Comparison of ENCODE assay signal across 13 cellular contexts in the genomic region with DNA sequence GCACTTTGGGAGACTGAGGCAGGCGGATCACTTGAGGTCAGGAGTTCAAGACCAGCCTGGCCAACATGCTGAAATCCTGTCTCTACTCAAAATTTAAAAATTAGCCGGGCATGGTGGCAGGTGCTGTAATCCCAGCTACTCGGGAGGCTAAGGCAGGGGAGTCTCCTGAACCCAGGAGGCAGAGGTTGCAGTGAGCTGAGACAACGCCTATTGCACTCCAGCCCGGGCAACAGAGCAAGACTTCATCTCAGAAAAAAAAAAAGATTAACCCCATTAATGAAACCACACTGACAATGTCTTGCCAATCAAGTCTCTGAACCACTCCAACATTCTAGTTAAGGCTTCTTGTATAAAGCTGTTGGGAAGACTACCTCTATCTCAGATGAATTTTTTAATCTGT.
"Had no signal": no experiment of that assay in that cellular context is flagged by ENCODE, and none has a peak within 500 bp of the region (broad histone marks: within the 10 kb centered on the region; RNA-seq: fewer than 3 reads in every experiment).

No MANE protein-coding gene starts in this region.

- H3K9me3 Mint-ChIP-seq: memory B cell; stimulated activated naive B cell treated with anti-CD40 and anti-IgM and Interleukin-4, amounts not matched to agents 10 μg/mL and 1 μg/mL and 100 μg/mL, for 72 hours; T-helper 1 cell treated with Interleukin-12 subunit alpha and Interleukin-12 subunit beta and Interleukin-4 antibody, amounts not matched to agents 30 μg/mL and 1 μg/mL, for 36 hours had no signal

- DNase-seq: activated CD4-positive, alpha-beta T cell treated with anti-CD3 and anti-CD28 coated beads for 1 hour; activated gamma-delta T cell treated with Interleukin-2 at 50 U/mL for 16 hours; brain microvascular endothelial cell; central memory CD4-positive, alpha-beta T cell; pancreas; stimulated activated CD4-positive, alpha-beta T cell treated with anti-CD3 and anti-CD28 coated beads, Interleukin-4, amount 100 ng/mL, for 4 hours; stimulated activated naive B cell treated with anti-CD40 and anti-IgM and Interleukin-4, amounts not matched to agents 10 μg/mL and 1 μg/mL and 100 μg/mL, for 72 hours; WERI-Rb-1 had no signal

- H3K9me3 ChIP-seq: neutrophil, pancreas, thoracic aorta had no signal

- H3K27ac ChIP-seq: brain microvascular endothelial cell, coronary artery, neutrophil, pancreas, thoracic aorta, WERI-Rb-1 had no signal

- H3K27me3 Mint-ChIP-seq: memory B cell; stimulated activated naive B cell treated with anti-CD40 and anti-IgM and Interleukin-4, amounts not matched to agents 10 μg/mL and 1 μg/mL and 100 μg/mL, for 72 hours had no signal

- H3K4me3 ChIP-seq: coronary artery, pancreas, thoracic aorta had no signal

- H3K4me3 Mint-ChIP-seq: memory B cell; stimulated activated naive B cell treated with anti-CD40 and anti-IgM and Interleukin-4, amounts not matched to agents 10 μg/mL and 1 μg/mL and 100 μg/mL, for 72 hours; T-helper 1 cell treated with Interleukin-12 subunit alpha and Interleukin-12 subunit beta and Interleukin-4 antibody, amounts not matched to agents 30 μg/mL and 1 μg/mL, for 36 hours had no signal

- H3K27me3 ChIP-seq: brain microvascular endothelial cell, pancreas had no signal

- H3K27ac Mint-ChIP-seq: memory B cell; stimulated activated naive B cell treated with anti-CD40 and anti-IgM and Interleukin-4, amounts not matched to agents 10 μg/mL and 1 μg/mL and 100 μg/mL, for 72 hours; T-helper 1 cell treated with Interleukin-12 subunit alpha and Interleukin-12 subunit beta and Interleukin-4 antibody, amounts not matched to agents 30 μg/mL and 1 μg/mL, for 36 hours had no signal
